In the genomic region with DNA sequence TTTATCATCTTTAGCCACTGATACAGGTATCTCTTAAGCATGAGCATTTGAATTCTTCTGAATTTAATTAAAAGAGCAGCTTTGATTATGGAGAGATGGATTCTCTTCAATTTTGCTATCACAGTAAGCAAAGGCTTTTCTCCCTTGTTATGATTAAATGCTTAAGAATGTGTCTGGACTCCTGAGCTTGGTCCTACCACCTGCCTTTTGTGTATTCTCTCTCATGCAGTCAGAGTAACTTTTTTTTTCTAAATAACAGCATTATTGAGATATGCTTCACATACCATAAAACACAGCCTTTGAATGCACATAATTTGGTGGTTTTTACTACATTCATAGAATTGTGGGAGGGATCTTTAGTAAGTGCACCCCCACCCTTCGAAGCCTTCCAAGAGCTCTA, we compare ENCODE assay signal across 17 cellular contexts.
"Had no signal": no experiment of that assay in that cellular context is flagged by ENCODE, and none has a peak within 500 bp of the region (broad histone marks: within the 10 kb centered on the region; RNA-seq: fewer than 3 reads in every experiment).

No MANE protein-coding gene starts in this region.

- H3K27me3 ChIP-seq: colonic mucosa, right atrium auricular region had no signal

- H3K4me3 ChIP-seq: colonic mucosa, esophagus squamous epithelium, heart left ventricle, psoas muscle, right atrium auricular region, smooth muscle cell had no signal

- H3K4me1 Mint-ChIP-seq: naive thymus-derived CD4-positive, alpha-beta T cell had no signal

- H3K36me3 ChIP-seq: colonic mucosa, esophagus squamous epithelium, heart left ventricle, right atrium auricular region had no signal

- DNase-seq: colonic mucosa; dermis blood vessel endothelial cell; esophagus squamous epithelium; foreskin melanocyte; heart left ventricle; hypothalamus; kidney glomerular epithelial cell; mammary epithelial cell; naive thymus-derived CD4-positive, alpha-beta T cell; nephron progenitor cell; psoas muscle; stimulated activated CD4-positive, alpha-beta T cell treated with anti-CD3 and anti-CD28 coated beads, Interleukin-2, amount 100 ng/mL, for 48 hours; stimulated activated naive CD4-positive, alpha-beta T cell treated with Interleukin-2 at 50 U/mL for 16 hours had no signal

- FAIRE-seq: islet of Langerhans had no signal

- H3K4me1 ChIP-seq: colonic mucosa, esophagus squamous epithelium, psoas muscle, right atrium auricular region had no signal

- H3K27ac ChIP-seq: colonic mucosa, esophagus squamous epithelium, heart left ventricle, psoas muscle, right atrium auricular region had no signal

- ATAC-seq: heart left ventricle; left lobe of liver; naive thymus-derived CD4-positive, alpha-beta T cell; psoas muscle had no signal

- H3K4me3 Mint-ChIP-seq: naive thymus-derived CD4-positive, alpha-beta T cell; nephron progenitor cell had no signal

- H3K36me3 Mint-ChIP-seq: naive thymus-derived CD4-positive, alpha-beta T cell had no signal

- H3K27ac Mint-ChIP-seq: naive thymus-derived CD4-positive, alpha-beta T cell; nephron progenitor cell had no signal

- H3K9me3 ChIP-seq: colonic mucosa, esophagus squamous epithelium, heart left ventricle, psoas muscle, right atrium auricular region had no signal
